In genomic region chr18:59617468-59617932, GRCh38 we compare ENCODE assay signal across 27 cellular contexts.
DNase-seq lines count a peak whose midpoint lies in the region; ATAC-seq and TF ChIP-seq lines count a peak whose summit lies in the region.
"Had no signal": no experiment of that assay in that cellular context is flagged by ENCODE, and none has a peak within 500 bp of the region (broad histone marks: within the 10 kb centered on the region; RNA-seq: fewer than 3 reads in every experiment).

No MANE protein-coding gene starts in this region.

- ATAC-seq in GM18520 (IDR thresholded peaks at IDR 0.05; ENCODE audit: unreplicated experiment), result no peak
- ATAC-seq: activated naive CD4-positive, alpha-beta T cell treated with anti-CD3 and anti-CD28 coated beads, Interleukin-2, amount 50 U/mL, for 72 hours; foreskin keratinocyte; HCT116; right lobe of liver had no signal

- no peaks in the 10 kb centered on the region for H3K27me3 ChIP-seq in PC-9 (ENCODE audit: insufficient read depth, low read depth)
- H3K27me3 ChIP-seq in mammary epithelial cell (ENCODE audit: insufficient read depth, low read length), result no peaks in the 10 kb centered on the region
- H3K27me3 ChIP-seq: foreskin keratinocyte, MG63, right lobe of liver, testis had no signal

- H3F3A ChIP-seq in PC-9 (ENCODE audit: insufficient read depth, low read depth), result no peaks in the 10 kb centered on the region; the same call in 1 of the 2 replicates

- no peaks in the 10 kb centered on the region for H3K9me3 Mint-ChIP-seq in nephron
- H3K9me3 Mint-ChIP-seq: activated B cell treated with CpG ODN at 0.5 μM for 24 hours; activated naive CD4-positive, alpha-beta T cell treated with anti-CD3 and anti-CD28 coated beads, Interleukin-2, amount 50 U/mL, for 72 hours; neural crest cell had no signal

- 50% methylated on average over 3 of the region's 3 CpGs for WGBS in mammary epithelial cell (ENCODE audit: low coverage, missing lambda C conversion rate)

- H3K36me3 ChIP-seq in HEK293 (ENCODE audit: control insufficient read depth in 2 of 2, insufficient read depth in 1 of 2, low read length in 2 of 2) (no peaks in the 10 kb centered on the region; a peak in 1 of 3 replicates), PC-9 (ENCODE audit: low read depth) (no peaks in the 10 kb centered on the region), mammary epithelial cell (ENCODE audit: insufficient read depth, low read length) (no peaks in the 10 kb centered on the region)
- H3K36me3 ChIP-seq: MG63, right lobe of liver had no signal

- peak overlapping the region; percentile 54 for H3K27ac ChIP-seq in HEK293 (ENCODE audit: extremely low read depth, low read depth, low read length)
- H3K27ac ChIP-seq in PC-9, result no peak overlapping the region
- no peak overlapping the region for H3K27ac ChIP-seq in mammary epithelial cell (ENCODE audit: insufficient read depth, low read depth, low read length)
- no peak overlapping the region for H3K27ac ChIP-seq in substantia nigra (ENCODE audit: low read depth, low read length, poor library complexity, severe bottlenecking)
- H3K27ac ChIP-seq: epithelial cell of prostate, foreskin keratinocyte, right lobe of liver, testis had no signal

- no peak overlapping the region for H3K4me3 ChIP-seq in HEK293 (ENCODE audit: low read depth, low read length)
- no peak overlapping the region for H3K4me3 ChIP-seq in PC-9
- H3K4me3 ChIP-seq in mammary epithelial cell (replicated peaks in 1 of 3; ENCODE audit: insufficient read depth in 1 of 3, low read depth in 2 of 3, low read length in 3 of 3), result no peak overlapping the region
- H3K4me3 ChIP-seq: MG63, right lobe of liver, testis had no signal

- intact Hi-C loops in PC-9 (cut with micrococcal nuclease; ENCODE audit: unreplicated experiment), result no loop called here
- intact Hi-C loops in mammary epithelial cell (cut with micrococcal nuclease), result no loop called here

- POLR2A ChIA-PET in HEK293 (lab: Yijun Ruan, JAX), result no interaction called here
- POLR2A ChIA-PET in PC-9 (lab: Charles Lee; ENCODE audit: unreplicated experiment), result no interaction called here

- in situ Hi-C loops in mammary epithelial cell (cut with MboI; ENCODE audit: low sequenced_read_pairs in 2 of 2), result no loop called here

- H3K9me3 ChIP-seq in HEK293 (ENCODE audit: control insufficient read depth, insufficient read depth, low read depth, low read length), result no peaks in the 10 kb centered on the region
- no peaks in the 10 kb centered on the region for H3K9me3 ChIP-seq in PC-9 (ENCODE audit: insufficient read depth, low read depth)
- H3K9me3 ChIP-seq in mammary epithelial cell (replicated peaks; ENCODE audit: insufficient read depth, low read length), result no peaks in the 10 kb centered on the region
- H3K9me3 ChIP-seq: MG63, right lobe of liver, testis had no signal

- peak overlapping the region; percentile 72 to 92 (median 89) for H3K27ac Mint-ChIP-seq in nephron
- H3K27ac Mint-ChIP-seq: activated B cell treated with CpG ODN at 0.5 μM for 24 hours; activated naive CD4-positive, alpha-beta T cell treated with anti-CD3 and anti-CD28 coated beads, Interleukin-2, amount 50 U/mL, for 72 hours; CD4-positive, CD25-positive, alpha-beta regulatory T cell; IgD-negative memory B cell had no signal

- H3K79me2 ChIP-seq in PC-9 (ENCODE audit: low read depth), result no peaks in the 10 kb centered on the region
- H3K79me2 ChIP-seq in mammary epithelial cell (ENCODE audit: insufficient read depth, low read length), result no peaks in the 10 kb centered on the region

- peaks cover 15% of the 10 kb centered on the region for H3K4me1 ChIP-seq in HEK293 (ENCODE audit: control insufficient read depth, insufficient read depth, low read length)
- peaks cover 20% of the 10 kb centered on the region for H3K4me1 ChIP-seq in PC-9 (replicated peaks; ENCODE audit: insufficient read depth)
- peaks cover 31% of the 10 kb centered on the region for H3K4me1 ChIP-seq in mammary epithelial cell (ENCODE audit: insufficient read depth, low read length)
- H3K4me1 ChIP-seq: right lobe of liver, testis had no signal

- H3K9me2 ChIP-seq in PC-9 (ENCODE audit: insufficient read depth), result no peaks in the 10 kb centered on the region

- no peaks in the 10 kb centered on the region for H3K27me3 Mint-ChIP-seq in nephron (ENCODE audit: low read depth)
- H3K27me3 Mint-ChIP-seq: activated B cell treated with CpG ODN at 0.5 μM for 24 hours; CD4-positive, CD25-positive, alpha-beta regulatory T cell had no signal

- no peak for DNase-seq in PC-9
- peak; percentile 16 for DNase-seq in mammary epithelial cell
- DNase-seq in T-helper 2 cell, result no peak
- no peak for DNase-seq in substantia nigra (lab: John Stamatoyannopoulos, UW)
- DNase-seq: activated B cell treated with CpG ODN at 0.5 μM for 24 hours; CD4-positive, CD25-positive, alpha-beta regulatory T cell; hippocampal formation; MG63; NCI-H1417 treated with DMSO at 0.1 percent for 48 hours; NCI-H2107; NCI-H446 treated with DMSO at 0.1 percent for 48 hours; posterior cingulate gyrus; right lobe of liver; stimulated activated CD4-positive, alpha-beta T cell treated with anti-CD3 and anti-CD28 coated beads, Interleukin-12 subunit alpha, Interleukin-12 subunit beta, amount 100 ng/mL, for 4 hours; stimulated activated CD4-positive, alpha-beta T cell treated with anti-CD3 and anti-CD28 coated beads, Interleukin-4, amount 100 ng/mL, for 24 hours; stimulated activated naive CD4-positive, alpha-beta T cell; T-helper 9 cell; testis had no signal

- H3K4me1 Mint-ChIP-seq in nephron, result peaks cover 70% of the 10 kb centered on the region
- H3K4me1 Mint-ChIP-seq: activated B cell treated with CpG ODN at 0.5 μM for 24 hours; CD4-positive, CD25-positive, alpha-beta regulatory T cell; IgD-negative memory B cell had no signal

- H3K4me3 Mint-ChIP-seq in nephron, result no peak overlapping the region
- H3K4me3 Mint-ChIP-seq: activated B cell treated with CpG ODN at 0.5 μM for 24 hours; CD4-positive, CD25-positive, alpha-beta regulatory T cell; IgD-negative memory B cell; neural crest cell had no signal

- H3K36me3 Mint-ChIP-seq in nephron (ENCODE audit: low read depth), result no peaks in the 10 kb centered on the region
- H3K36me3 Mint-ChIP-seq: activated naive CD4-positive, alpha-beta T cell treated with anti-CD3 and anti-CD28 coated beads, Interleukin-2, amount 50 U/mL, for 72 hours; CD4-positive, CD25-positive, alpha-beta regulatory T cell; IgD-negative memory B cell had no signal

- H2AFZ ChIP-seq in PC-9, result no peak overlapping the region
- H2AFZ ChIP-seq in mammary epithelial cell (ENCODE audit: low read depth, low read length), result no peak overlapping the region

- no peak overlapping the region for H3K9ac ChIP-seq in mammary epithelial cell (ENCODE audit: insufficient read depth, low read length)

- BruUV-seq in PC-9 (replicated peaks; lab: Mats Ljungman, UMichigan) (no TSS peak), mammary epithelial cell (replicated peaks; lab: Mats Ljungman, UMichigan) (no TSS peak)

- no peaks in the 10 kb centered on the region for H4K20me1 ChIP-seq in PC-9 (ENCODE audit: insufficient read depth)
- no peaks in the 10 kb centered on the region for H4K20me1 ChIP-seq in mammary epithelial cell (ENCODE audit: insufficient read depth, low read length)

- CTCF ChIA-PET in HEK293 (lab: Yijun Ruan, JAX) (interaction anchor here (0.7 to 5.7 kb wide), 5 partner anchors 12 to 206 kb away, joined by 3 to 27 read pairs (median 4); no protein-coding TSS in a partner anchor), PC-9 (lab: Charles Lee) (no interaction called here), mammary epithelial cell (lab: Charles Lee; ENCODE audit: low non-redundant PET) (no interaction called here)

- dilution Hi-C loops in mammary epithelial cell (cut with HindIII; ENCODE audit: low sequenced_read_pairs), result no loop called here

- TF ChIP-seq CTCF in HEK293 (tag by site-specific recombination; IDR thresholded peaks at IDR 0.05) (no peak), PC-9 (conservative IDR thresholded peaks at IDR 0.05) (no peak), mammary epithelial cell (conservative IDR thresholded peaks at IDR 0.05 in 1 of 2, IDR thresholded peaks at IDR 0.05 in 1 of 2; ENCODE audit: extremely low read depth in 1 of 2, insufficient read depth in 1 of 2, low read depth in 1 of 2, low read length in 2 of 2) (no peak), nephron (IDR thresholded peaks at IDR 0.05; ENCODE audit: unreplicated experiment in 3 of 3) (no peak)

- H3K4me2 ChIP-seq in PC-9, result peak overlapping the region; percentile 19; the same call in 1 of the 2 replicates
- H3K4me2 ChIP-seq in mammary epithelial cell (ENCODE audit: insufficient read depth, low read depth, low read length), result no peak overlapping the region

TF ChIP-seq in HEK293, 187 proteins besides CTCF, POLR2A, EP300 and RAD21 (continues in another document):
- TF ChIP-seq ZNF645 (tag by site-specific recombination; IDR thresholded peaks at IDR 0.05) (no peak), MEIS1 (CRISPR knock-in tag; IDR thresholded peaks at IDR 0.05; ENCODE audit: borderline replicate concordance) (peak; percentile 61; the same call in 1 of the 2 replicates)
